In the genomic region with DNA sequence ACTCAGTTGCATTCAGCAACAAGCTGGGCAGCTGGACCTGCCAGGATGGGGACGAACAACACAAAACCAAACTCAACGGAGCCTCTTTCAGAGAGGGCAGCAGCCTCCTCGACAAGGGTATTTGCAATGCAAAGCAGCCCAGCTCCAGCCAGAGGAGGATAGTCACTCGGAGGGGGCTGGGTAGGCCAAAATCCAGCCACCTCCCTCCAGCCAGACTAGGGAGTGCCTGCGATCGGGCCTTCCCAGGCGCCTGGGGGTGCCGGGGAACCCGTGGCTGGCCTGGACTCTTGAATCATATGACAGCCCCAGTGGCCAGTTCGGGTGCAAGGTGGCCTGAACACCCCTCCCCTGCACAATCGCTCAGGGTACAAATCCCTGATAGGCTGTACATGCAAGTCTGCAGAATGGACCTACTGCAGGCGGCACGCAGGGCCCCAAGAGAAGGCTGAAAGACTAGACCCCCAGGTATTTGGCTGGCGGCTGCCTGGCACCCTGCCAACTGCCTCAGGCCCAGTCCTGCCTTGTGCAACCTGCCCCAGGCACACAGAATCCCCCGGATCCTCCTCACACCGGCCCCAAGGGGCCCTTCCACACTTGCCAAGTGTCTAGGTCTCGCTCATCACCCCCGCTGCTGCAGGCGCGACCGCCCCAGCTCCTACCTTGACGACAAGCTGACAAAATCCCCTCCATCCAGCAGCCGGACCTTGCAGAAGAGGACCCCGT, we compare ENCODE assay signal across 8 cellular contexts. TPM values are rescaled to one million over a fixed set of nuclear protein-coding genes. Genes with fewer than 3 reads are reported as not detected.
DNase-seq lines count a peak whose midpoint lies in the region; ATAC-seq and FAIRE-seq lines count a peak whose summit lies in the region.

No MANE protein-coding gene starts in this region.

- peaks cover 33 to 43% of the 10 kb centered on the region in 2 donors for H3K36me3 Mint-ChIP-seq in CD4-positive, alpha-beta memory T cell
- H3K36me3 Mint-ChIP-seq in central memory CD8-positive, alpha-beta T cell (ENCODE audit: insufficient read depth), result peaks cover 31% of the 10 kb centered on the region

- H3K4me3 ChIP-seq in CD4-positive, alpha-beta memory T cell (ENCODE audit: low read length in 2 of 2), result peak overlapping the region; percentile 72 to 92

- POLR2A ChIA-PET in CD4-positive, alpha-beta memory T cell (lab: Charles Lee; ENCODE audit: partially characterized antibody), result interaction anchor here (1.0 to 36.2 kb wide), 12 partner anchors 12 to 107 kb away, joined by 4 to 1317 read pairs (median 12); partner anchors contain the start of genes DPM2, NAIF1 and SLC25A25

- H3K4me3 Mint-ChIP-seq in CD4-positive, alpha-beta memory T cell, result peak overlapping the region; percentile 92 to 98 (median 97)
- peak overlapping the region; percentile 94 for H3K4me3 Mint-ChIP-seq in central memory CD8-positive, alpha-beta T cell

- CTCF ChIA-PET in CD4-positive, alpha-beta memory T cell (lab: Charles Lee; ENCODE audit: partially characterized antibody), result interaction anchor here (0.8 to 17.5 kb wide), 13 partner anchors 14 to 90 kb away, joined by 3 to 182 read pairs (median 5); no protein-coding TSS in a partner anchor

- intact Hi-C loops in CD4-positive, alpha-beta memory T cell (cut with micrococcal nuclease), result no loop called here

- H3K9me3 Mint-ChIP-seq in CD4-positive, alpha-beta memory T cell, result no peaks in the 10 kb centered on the region
- no peaks in the 10 kb centered on the region for H3K9me3 Mint-ChIP-seq in central memory CD8-positive, alpha-beta T cell

- peaks cover 60% of the 10 kb centered on the region for H3K4me1 ChIP-seq in CD4-positive, alpha-beta memory T cell (ENCODE audit: insufficient read depth, low read length)

- H3K27me3 ChIP-seq in CD4-positive, alpha-beta memory T cell (ENCODE audit: insufficient read depth, low read length), result no peaks in the 10 kb centered on the region

- ATAC-seq in central memory CD8-positive, alpha-beta T cell (replicated peaks; ENCODE audit: extremely low read depth, poor library complexity, severe bottlenecking), result no peak
- ATAC-seq in HG02884 (IDR thresholded peaks at IDR 0.05; ENCODE audit: unreplicated experiment), result no peak
- ATAC-seq in HG03135 (IDR thresholded peaks at IDR 0.05; ENCODE audit: unreplicated experiment), result no peak

- H3K36me3 ChIP-seq in CD4-positive, alpha-beta memory T cell (ENCODE audit: insufficient read depth, low read length), result peaks cover 12% of the 10 kb centered on the region

- no peaks in the 10 kb centered on the region for H3K27me3 Mint-ChIP-seq in CD4-positive, alpha-beta memory T cell
- H3K27me3 Mint-ChIP-seq in central memory CD8-positive, alpha-beta T cell, result no peaks in the 10 kb centered on the region

- H3K4me1 Mint-ChIP-seq in CD4-positive, alpha-beta memory T cell, result peaks cover 33 to 65% (median 46%) of the 10 kb centered on the region in 4 donors
- peaks cover 56% of the 10 kb centered on the region for H3K4me1 Mint-ChIP-seq in central memory CD8-positive, alpha-beta T cell

- H3K9me3 ChIP-seq in CD4-positive, alpha-beta memory T cell (ENCODE audit: control insufficient read depth in 1 of 2, low read length in 2 of 2), result no peaks in the 10 kb centered on the region

- H3K27ac ChIP-seq in CD4-positive, alpha-beta memory T cell (ENCODE audit: low read depth, low read length), result peak overlapping the region; percentile 78

- no peak for DNase-seq in CD4-positive, alpha-beta memory T cell
- DNase-seq in GM19239 (ENCODE audit: insufficient read length, low spot score) (peak; percentile 53), OCI-M1 (lab: John Stamatoyannopoulos, UW) (peak; percentile 51), kidney tubule cell (ENCODE audit: low spot score) (peak; percentile 60)
- no peak for DNase-seq in central memory CD8-positive, alpha-beta T cell (ENCODE audit: low spot score in 2 of 2)
- peak; percentile 56 for DNase-seq in stimulated activated CD8-positive, alpha-beta memory T cell treated with anti-CD3 and anti-CD28 coated beads, Interleukin-4, amount 100 ng/mL, for 48 hours

- peak; percentile 86 for FAIRE-seq in GM19239 (lab: Jason Lieb, UNC)

- peak overlapping the region; percentile 86 to 97 (median 91) for H3K27ac Mint-ChIP-seq in CD4-positive, alpha-beta memory T cell
- peak overlapping the region; percentile 94 for H3K27ac Mint-ChIP-seq in central memory CD8-positive, alpha-beta T cell (ENCODE audit: low read depth)

RNA-seq across cellular contexts. Expression of gene EEIG1, which starts 1.3 kb away (rescaled TPM):
- 100 to 1,000 TPM; 516 to 550 TPM for total RNA-seq in CD4-positive, alpha-beta memory T cell
- 100 to 1,000 TPM in 1 of 2 donors, 10 to 100 TPM in 1; 95.4 to 205 TPM for polyA plus RNA-seq in CD4-positive, alpha-beta memory T cell

RNA-seq across cellular contexts. Expression of gene DPM2, which starts 41.8 kb away (rescaled TPM):
- total RNA-seq in CD4-positive, alpha-beta memory T cell, result 10 to 100 TPM; 37.0 to 39.7 TPM
- 10 to 100 TPM; 41.0 to 43.1 TPM for polyA plus RNA-seq in CD4-positive, alpha-beta memory T cell

RNA-seq across cellular contexts. Expression of gene PIP5KL1, which starts 48.9 kb away (rescaled TPM):
- total RNA-seq in CD4-positive, alpha-beta memory T cell, result 1 to 10 TPM in 1 of 2 experiments, under 1 TPM in 1; 0.72 to 1.8 TPM
- polyA plus RNA-seq in CD4-positive, alpha-beta memory T cell, result under 1 TPM; 0.26 to 0.79 TPM

Comparison
In these comparisons a context has a peak if more than half of its experiments do, and no peak if none do; other contexts are left out.
1. DNase-seq: peak in GM19239 (single experiment), OCI-M1 (single experiment), kidney tubule cell (single experiment) and stimulated activated CD8-positive, alpha-beta memory T cell treated with anti-CD3 and anti-CD28 coated beads, Interleukin-4, amount 100 ng/mL, for 48 hours (single experiment); none in CD4-positive, alpha-beta memory T cell (0 of 5) and central memory CD8-positive, alpha-beta T cell (0 of 2).